ENCODE assay signal across 1 cellular context in the genomic region with DNA sequence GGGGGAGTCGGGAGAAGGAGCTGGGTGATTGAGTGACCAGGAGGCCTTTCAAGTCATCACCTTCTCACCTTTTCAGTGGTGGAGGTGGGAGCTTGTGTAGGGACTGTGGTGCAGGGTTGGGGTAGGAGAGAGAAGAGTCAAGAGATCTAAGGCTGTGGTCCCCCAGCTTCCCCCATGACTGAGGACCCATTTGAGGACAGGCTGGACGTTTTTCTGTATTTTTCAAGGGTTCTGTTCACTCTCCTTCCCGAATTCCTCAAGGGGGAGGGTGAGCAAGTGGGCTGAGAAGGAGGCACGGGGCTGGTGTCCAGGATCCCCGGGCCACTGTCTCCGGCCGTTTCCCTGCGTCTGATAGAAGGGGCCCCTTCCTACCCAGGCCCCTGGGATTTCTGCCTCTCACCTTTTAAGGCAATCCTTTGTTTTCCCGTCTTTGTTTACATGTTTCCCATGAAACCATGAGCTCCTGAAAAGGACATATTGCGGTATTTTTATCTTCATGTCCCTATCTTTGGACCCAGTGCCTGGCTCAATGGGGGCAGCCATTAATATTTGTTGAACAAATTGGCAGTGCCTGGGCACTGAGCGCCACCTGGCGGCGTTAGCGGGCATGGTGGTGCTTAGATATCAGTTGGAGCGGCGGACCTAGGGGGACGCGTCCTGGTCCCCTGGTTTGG.
TF ChIP-seq lines count a peak whose summit lies in the region.

No MANE protein-coding gene starts in this region.

TF ChIP-seq in HepG2, 621 proteins besides CTCF, POLR2A, EP300 and RAD21 (continued from another document and continues in another):
- no peak for TF ChIP-seq ZNF543 (CRISPR knock-in tag; IDR thresholded peaks at IDR 0.05)
- TF ChIP-seq SALL1 (CRISPR knock-in tag; IDR thresholded peaks at IDR 0.05), result peak; percentile 81
- no peak for TF ChIP-seq ZNF713 (CRISPR knock-in tag; IDR thresholded peaks at IDR 0.05)
- TF ChIP-seq MTF2 (CRISPR knock-in tag; IDR thresholded peaks at IDR 0.05; ENCODE audit: borderline replicate concordance), result peak; percentile 60; the same call in 1 of the 2 replicates
- TF ChIP-seq, protein P1, sequence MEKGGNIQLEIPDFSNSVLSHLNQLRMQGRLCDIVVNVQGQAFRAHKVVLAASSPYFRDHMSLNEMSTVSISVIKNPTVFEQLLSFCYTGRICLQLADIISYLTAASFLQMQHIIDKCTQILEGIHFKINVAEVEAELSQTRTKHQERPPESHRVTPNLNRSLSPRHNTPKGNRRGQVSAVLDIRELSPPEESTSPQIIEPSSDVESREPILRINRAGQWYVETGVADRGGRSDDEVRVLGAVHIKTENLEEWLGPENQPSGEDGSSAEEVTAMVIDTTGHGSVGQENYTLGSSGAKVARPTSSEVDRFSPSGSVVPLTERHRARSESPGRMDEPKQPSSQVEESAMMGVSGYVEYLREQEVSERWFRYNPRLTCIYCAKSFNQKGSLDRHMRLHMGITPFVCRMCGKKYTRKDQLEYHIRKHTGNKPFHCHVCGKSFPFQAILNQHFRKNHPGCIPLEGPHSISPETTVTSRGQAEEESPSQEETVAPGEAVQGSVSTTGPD (CRISPR knock-in tag; IDR thresholded peaks at IDR 0.05), result 0 out of 2 replicates have a peak, but pooled peaks have one; percentile 54
- TF ChIP-seq, protein P2, sequence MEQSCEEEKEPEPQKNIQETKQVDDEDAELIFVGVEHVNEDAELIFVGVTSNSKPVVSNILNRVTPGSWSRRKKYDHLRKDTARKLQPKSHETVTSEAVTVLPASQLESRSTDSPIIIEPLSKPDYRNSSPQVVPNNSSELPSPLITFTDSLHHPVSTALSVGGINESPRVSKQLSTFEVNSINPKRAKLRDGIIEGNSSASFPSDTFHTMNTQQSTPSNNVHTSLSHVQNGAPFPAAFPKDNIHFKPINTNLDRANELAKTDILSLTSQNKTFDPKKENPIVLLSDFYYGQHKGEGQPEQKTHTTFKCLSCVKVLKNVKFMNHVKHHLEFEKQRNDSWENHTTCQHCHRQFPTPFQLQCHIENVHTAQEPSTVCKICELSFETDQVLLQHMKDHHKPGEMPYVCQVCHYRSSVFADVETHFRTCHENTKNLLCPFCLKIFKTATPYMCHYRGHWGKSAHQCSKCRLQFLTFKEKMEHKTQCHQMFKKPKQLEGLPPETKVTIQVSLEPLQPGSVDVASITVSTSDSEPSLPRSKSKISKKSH (CRISPR knock-in tag; IDR thresholded peaks at IDR 0.05; ENCODE audit: borderline replicate concordance), result 0 out of 2 replicates have a peak, but pooled peaks have one; percentile 43
- TF ChIP-seq MATR3 (CRISPR knock-in tag; IDR thresholded peaks at IDR 0.05), result no peak
- TF ChIP-seq, protein P3, sequence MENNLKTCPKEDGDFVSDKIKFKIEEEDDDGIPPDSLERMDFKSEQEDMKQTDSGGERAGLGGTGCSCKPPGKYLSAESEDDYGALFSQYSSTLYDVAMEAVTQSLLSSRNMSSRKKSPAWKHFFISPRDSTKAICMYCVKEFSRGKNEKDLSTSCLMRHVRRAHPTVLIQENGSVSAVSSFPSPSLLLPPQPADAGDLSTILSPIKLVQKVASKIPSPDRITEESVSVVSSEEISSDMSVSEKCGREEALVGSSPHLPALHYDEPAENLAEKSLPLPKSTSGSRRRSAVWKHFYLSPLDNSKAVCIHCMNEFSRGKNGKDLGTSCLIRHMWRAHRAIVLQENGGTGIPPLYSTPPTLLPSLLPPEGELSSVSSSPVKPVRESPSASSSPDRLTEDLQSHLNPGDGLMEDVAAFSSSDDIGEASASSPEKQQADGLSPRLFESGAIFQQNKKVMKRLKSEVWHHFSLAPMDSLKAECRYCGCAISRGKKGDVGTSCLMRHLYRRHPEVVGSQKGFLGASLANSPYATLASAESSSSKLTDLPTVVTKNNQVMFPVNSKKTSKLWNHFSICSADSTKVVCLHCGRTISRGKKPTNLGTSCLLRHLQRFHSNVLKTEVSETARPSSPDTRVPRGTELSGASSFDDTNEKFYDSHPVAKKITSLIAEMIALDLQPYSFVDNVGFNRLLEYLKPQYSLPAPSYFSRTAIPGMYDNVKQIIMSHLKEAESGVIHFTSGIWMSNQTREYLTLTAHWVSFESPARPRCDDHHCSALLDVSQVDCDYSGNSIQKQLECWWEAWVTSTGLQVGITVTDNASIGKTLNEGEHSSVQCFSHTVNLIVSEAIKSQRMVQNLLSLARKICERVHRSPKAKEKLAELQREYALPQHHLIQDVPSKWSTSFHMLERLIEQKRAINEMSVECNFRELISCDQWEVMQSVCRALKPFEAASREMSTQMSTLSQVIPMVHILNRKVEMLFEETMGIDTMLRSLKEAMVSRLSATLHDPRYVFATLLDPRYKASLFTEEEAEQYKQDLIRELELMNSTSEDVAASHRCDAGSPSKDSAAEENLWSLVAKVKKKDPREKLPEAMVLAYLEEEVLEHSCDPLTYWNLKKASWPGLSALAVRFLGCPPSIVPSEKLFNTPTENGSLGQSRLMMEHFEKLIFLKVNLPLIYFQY (CRISPR knock-in tag; IDR thresholded peaks at IDR 0.05; ENCODE audit: borderline replicate concordance), result 0 out of 2 replicates have a peak, but pooled peaks have one; percentile 34
- TF ChIP-seq REPIN1 (CRISPR knock-in tag; IDR thresholded peaks at IDR 0.05; ENCODE audit: borderline replicate concordance, low read depth), result 0 out of 2 replicates have a peak, but pooled peaks have one; percentile 75
- TF ChIP-seq, protein P4, sequence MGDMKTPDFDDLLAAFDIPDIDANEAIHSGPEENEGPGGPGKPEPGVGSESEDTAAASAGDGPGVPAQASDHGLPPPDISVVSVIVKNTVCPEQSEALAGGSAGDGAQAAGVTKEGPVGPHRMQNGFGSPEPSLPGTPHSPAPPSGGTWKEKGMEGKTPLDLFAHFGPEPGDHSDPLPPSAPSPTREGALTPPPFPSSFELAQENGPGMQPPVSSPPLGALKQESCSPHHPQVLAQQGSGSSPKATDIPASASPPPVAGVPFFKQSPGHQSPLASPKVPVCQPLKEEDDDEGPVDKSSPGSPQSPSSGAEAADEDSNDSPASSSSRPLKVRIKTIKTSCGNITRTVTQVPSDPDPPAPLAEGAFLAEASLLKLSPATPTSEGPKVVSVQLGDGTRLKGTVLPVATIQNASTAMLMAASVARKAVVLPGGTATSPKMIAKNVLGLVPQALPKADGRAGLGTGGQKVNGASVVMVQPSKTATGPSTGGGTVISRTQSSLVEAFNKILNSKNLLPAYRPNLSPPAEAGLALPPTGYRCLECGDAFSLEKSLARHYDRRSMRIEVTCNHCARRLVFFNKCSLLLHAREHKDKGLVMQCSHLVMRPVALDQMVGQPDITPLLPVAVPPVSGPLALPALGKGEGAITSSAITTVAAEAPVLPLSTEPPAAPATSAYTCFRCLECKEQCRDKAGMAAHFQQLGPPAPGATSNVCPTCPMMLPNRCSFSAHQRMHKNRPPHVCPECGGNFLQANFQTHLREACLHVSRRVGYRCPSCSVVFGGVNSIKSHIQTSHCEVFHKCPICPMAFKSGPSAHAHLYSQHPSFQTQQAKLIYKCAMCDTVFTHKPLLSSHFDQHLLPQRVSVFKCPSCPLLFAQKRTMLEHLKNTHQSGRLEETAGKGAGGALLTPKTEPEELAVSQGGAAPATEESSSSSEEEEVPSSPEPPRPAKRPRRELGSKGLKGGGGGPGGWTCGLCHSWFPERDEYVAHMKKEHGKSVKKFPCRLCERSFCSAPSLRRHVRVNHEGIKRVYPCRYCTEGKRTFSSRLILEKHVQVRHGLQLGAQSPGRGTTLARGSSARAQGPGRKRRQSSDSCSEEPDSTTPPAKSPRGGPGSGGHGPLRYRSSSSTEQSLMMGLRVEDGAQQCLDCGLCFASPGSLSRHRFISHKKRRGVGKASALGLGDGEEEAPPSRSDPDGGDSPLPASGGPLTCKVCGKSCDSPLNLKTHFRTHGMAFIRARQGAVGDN (CRISPR knock-in tag; IDR thresholded peaks at IDR 0.05), result peak; percentile 55
- 0 out of 2 replicates have a peak, but pooled peaks have one; percentile 8 for TF ChIP-seq CEBPG (CRISPR knock-in tag; IDR thresholded peaks at IDR 0.05)
- peak; percentile 26; the same call in 1 of the 2 replicates for TF ChIP-seq TBX2 (CRISPR knock-in tag; IDR thresholded peaks at IDR 0.05; ENCODE audit: borderline replicate concordance)
- peak; percentile 79; the same call in 1 of the 2 replicates for TF ChIP-seq KDM2A (CRISPR knock-in tag; IDR thresholded peaks at IDR 0.05; ENCODE audit: borderline replicate concordance, low read depth)
- 0 out of 2 replicates have a peak, but pooled peaks have one; percentile 54 for TF ChIP-seq HIVEP1 (CRISPR knock-in tag; IDR thresholded peaks at IDR 0.05)
- 0 out of 2 replicates have a peak, but pooled peaks have one; percentile 41 for TF ChIP-seq SIN3B (IDR thresholded peaks at IDR 0.05; ENCODE audit: low read length)
- TF ChIP-seq ZNF441 (CRISPR knock-in tag; IDR thresholded peaks at IDR 0.05; ENCODE audit: borderline replicate concordance), result 0 out of 2 replicates have a peak, but pooled peaks have one; percentile 42
- TF ChIP-seq RNF2 (conservative IDR thresholded peaks at IDR 0.05; ENCODE audit: low read depth), result peak; percentile 77
- no peak for TF ChIP-seq RARG (CRISPR knock-in tag; IDR thresholded peaks at IDR 0.05; ENCODE audit: low read depth)
- TF ChIP-seq, protein P5, sequence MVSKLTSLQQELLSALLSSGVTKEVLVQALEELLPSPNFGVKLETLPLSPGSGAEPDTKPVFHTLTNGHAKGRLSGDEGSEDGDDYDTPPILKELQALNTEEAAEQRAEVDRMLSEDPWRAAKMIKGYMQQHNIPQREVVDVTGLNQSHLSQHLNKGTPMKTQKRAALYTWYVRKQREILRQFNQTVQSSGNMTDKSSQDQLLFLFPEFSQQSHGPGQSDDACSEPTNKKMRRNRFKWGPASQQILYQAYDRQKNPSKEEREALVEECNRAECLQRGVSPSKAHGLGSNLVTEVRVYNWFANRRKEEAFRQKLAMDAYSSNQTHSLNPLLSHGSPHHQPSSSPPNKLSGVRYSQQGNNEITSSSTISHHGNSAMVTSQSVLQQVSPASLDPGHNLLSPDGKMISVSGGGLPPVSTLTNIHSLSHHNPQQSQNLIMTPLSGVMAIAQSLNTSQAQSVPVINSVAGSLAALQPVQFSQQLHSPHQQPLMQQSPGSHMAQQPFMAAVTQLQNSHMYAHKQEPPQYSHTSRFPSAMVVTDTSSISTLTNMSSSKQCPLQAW (CRISPR knock-in tag; IDR thresholded peaks at IDR 0.05), result peak; percentile 17; the same call in 1 of the 2 replicates
- TF ChIP-seq HOXA3 (CRISPR knock-in tag; IDR thresholded peaks at IDR 0.05), result 0 out of 2 replicates have a peak, but pooled peaks have one; percentile 37
- 0 out of 2 replicates have a peak, but pooled peaks have one; percentile 29 for TF ChIP-seq SMARCC2 (IDR thresholded peaks at IDR 0.05)
- TF ChIP-seq U2AF2 (IDR thresholded peaks at IDR 0.05; ENCODE audit: low read depth, low read length), result no peak
- TF ChIP-seq DNMT1 (CRISPR knock-in tag; IDR thresholded peaks at IDR 0.05), result no peak
- TF ChIP-seq GATAD2A (CRISPR knock-in tag; IDR thresholded peaks at IDR 0.05), result peak; percentile 41; the same call in 1 of the 2 replicates
- TF ChIP-seq XRCC5 (optimal IDR thresholded peaks at IDR 0.05; ENCODE audit: low read length), result peak; percentile 43
- TF ChIP-seq ZNF317 (CRISPR knock-in tag; IDR thresholded peaks at IDR 0.05), result 0 out of 2 replicates have a peak, but pooled peaks have one; percentile 27
- TF ChIP-seq, protein P6, sequence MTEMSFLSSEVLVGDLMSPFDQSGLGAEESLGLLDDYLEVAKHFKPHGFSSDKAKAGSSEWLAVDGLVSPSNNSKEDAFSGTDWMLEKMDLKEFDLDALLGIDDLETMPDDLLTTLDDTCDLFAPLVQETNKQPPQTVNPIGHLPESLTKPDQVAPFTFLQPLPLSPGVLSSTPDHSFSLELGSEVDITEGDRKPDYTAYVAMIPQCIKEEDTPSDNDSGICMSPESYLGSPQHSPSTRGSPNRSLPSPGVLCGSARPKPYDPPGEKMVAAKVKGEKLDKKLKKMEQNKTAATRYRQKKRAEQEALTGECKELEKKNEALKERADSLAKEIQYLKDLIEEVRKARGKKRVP (CRISPR knock-in tag; IDR thresholded peaks at IDR 0.05), result 0 out of 4 replicates have a peak, but pooled peaks of 1 of the 2 experiments have one; percentile 18
- TF ChIP-seq ZNF432 (CRISPR knock-in tag; IDR thresholded peaks at IDR 0.05; ENCODE audit: borderline replicate concordance), result no peak
- TF ChIP-seq, protein P7, sequence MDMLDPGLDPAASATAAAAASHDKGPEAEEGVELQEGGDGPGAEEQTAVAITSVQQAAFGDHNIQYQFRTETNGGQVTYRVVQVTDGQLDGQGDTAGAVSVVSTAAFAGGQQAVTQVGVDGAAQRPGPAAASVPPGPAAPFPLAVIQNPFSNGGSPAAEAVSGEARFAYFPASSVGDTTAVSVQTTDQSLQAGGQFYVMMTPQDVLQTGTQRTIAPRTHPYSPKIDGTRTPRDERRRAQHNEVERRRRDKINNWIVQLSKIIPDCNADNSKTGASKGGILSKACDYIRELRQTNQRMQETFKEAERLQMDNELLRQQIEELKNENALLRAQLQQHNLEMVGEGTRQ (IDR thresholded peaks at IDR 0.05; ENCODE audit: low read depth, low read length), result no peak
- TF ChIP-seq, protein P7 (CRISPR knock-in tag; IDR thresholded peaks at IDR 0.05; ENCODE audit: borderline replicate concordance), result peak; percentile 71; the same call in 1 of the 2 replicates
- peak; percentile 68 for TF ChIP-seq ZNF501 (CRISPR knock-in tag; IDR thresholded peaks at IDR 0.05)
- 0 out of 2 replicates have a peak, but pooled peaks have one; percentile 37 for TF ChIP-seq SIX4 (CRISPR knock-in tag; IDR thresholded peaks at IDR 0.05)
- TF ChIP-seq, protein P8, sequence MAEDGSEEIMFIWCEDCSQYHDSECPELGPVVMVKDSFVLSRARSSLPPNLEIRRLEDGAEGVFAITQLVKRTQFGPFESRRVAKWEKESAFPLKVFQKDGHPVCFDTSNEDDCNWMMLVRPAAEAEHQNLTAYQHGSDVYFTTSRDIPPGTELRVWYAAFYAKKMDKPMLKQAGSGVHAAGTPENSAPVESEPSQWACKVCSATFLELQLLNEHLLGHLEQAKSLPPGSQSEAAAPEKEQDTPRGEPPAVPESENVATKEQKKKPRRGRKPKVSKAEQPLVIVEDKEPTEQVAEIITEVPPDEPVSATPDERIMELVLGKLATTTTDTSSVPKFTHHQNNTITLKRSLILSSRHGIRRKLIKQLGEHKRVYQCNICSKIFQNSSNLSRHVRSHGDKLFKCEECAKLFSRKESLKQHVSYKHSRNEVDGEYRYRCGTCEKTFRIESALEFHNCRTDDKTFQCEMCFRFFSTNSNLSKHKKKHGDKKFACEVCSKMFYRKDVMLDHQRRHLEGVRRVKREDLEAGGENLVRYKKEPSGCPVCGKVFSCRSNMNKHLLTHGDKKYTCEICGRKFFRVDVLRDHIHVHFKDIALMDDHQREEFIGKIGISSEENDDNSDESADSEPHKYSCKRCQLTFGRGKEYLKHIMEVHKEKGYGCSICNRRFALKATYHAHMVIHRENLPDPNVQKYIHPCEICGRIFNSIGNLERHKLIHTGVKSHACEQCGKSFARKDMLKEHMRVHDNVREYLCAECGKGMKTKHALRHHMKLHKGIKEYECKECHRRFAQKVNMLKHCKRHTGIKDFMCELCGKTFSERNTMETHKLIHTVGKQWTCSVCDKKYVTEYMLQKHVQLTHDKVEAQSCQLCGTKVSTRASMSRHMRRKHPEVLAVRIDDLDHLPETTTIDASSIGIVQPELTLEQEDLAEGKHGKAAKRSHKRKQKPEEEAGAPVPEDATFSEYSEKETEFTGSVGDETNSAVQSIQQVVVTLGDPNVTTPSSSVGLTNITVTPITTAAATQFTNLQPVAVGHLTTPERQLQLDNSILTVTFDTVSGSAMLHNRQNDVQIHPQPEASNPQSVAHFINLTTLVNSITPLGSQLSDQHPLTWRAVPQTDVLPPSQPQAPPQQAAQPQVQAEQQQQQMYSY (CRISPR knock-in tag; IDR thresholded peaks at IDR 0.05), result no peak
- TF ChIP-seq CHCHD3 (CRISPR knock-in tag; IDR thresholded peaks at IDR 0.05), result no peak
- no peak for TF ChIP-seq ATF7-NPFF (CRISPR knock-in tag; IDR thresholded peaks at IDR 0.05; ENCODE audit: low read depth)
